In the genomic region with DNA sequence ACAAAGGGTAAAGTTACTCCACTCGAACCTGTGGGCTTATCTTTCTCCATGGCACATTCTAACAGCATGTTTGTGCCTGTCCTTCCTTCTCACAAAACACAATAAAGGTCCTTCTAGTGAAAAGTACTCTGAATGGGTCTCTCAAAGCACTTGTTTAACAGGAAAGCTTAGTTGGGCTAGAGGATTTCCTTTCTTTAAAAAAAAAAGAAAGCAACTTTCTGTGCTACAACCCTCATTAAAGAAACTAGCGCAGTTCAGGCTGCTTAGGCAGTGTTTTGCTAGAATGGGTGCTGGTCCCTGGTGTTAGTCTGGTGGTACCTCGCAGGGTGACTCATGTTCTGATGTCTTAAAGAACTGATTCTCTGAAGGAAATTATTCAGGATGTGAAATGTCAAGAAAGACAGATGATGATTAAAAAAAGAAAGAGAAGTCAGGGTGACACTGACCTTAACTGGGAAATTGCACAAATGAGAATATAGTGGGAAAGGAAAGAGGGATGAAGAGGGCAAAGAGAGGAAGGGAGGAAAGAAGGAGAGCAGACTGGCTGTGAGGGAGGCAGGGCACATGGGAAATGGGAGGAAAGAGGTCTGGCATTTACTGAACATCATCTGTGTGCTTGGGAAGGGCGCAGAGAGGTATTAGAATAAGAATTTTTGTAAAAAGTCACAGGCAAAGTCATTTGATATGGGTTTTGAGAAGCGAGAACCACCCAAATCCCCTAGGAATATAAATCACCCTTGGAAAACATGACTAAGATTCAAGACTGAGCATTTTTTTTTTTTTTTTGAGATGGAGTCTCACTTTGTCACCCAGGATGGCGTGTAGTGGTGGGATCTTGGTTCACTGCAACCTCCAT, we compare ENCODE assay signal across 2 cellular contexts.
TF ChIP-seq lines count a peak whose summit lies in the region.

No MANE protein-coding gene starts in this region.

TF ChIP-seq in GM23338, 12 proteins besides CTCF, POLR2A, EP300 and RAD21 (continued from another document):
- TF ChIP-seq, protein P1, sequence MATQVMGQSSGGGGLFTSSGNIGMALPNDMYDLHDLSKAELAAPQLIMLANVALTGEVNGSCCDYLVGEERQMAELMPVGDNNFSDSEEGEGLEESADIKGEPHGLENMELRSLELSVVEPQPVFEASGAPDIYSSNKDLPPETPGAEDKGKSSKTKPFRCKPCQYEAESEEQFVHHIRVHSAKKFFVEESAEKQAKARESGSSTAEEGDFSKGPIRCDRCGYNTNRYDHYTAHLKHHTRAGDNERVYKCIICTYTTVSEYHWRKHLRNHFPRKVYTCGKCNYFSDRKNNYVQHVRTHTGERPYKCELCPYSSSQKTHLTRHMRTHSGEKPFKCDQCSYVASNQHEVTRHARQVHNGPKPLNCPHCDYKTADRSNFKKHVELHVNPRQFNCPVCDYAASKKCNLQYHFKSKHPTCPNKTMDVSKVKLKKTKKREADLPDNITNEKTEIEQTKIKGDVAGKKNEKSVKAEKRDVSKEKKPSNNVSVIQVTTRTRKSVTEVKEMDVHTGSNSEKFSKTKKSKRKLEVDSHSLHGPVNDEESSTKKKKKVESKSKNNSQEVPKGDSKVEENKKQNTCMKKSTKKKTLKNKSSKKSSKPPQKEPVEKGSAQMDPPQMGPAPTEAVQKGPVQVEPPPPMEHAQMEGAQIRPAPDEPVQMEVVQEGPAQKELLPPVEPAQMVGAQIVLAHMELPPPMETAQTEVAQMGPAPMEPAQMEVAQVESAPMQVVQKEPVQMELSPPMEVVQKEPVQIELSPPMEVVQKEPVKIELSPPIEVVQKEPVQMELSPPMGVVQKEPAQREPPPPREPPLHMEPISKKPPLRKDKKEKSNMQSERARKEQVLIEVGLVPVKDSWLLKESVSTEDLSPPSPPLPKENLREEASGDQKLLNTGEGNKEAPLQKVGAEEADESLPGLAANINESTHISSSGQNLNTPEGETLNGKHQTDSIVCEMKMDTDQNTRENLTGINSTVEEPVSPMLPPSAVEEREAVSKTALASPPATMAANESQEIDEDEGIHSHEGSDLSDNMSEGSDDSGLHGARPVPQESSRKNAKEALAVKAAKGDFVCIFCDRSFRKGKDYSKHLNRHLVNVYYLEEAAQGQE (IDR thresholded peaks at IDR 0.05; ENCODE audit: unreplicated experiment), result no peak
- no peak for TF ChIP-seq ZNF114 (CRISPR knock-in tag; IDR thresholded peaks at IDR 0.05)
- TF ChIP-seq, protein P2, sequence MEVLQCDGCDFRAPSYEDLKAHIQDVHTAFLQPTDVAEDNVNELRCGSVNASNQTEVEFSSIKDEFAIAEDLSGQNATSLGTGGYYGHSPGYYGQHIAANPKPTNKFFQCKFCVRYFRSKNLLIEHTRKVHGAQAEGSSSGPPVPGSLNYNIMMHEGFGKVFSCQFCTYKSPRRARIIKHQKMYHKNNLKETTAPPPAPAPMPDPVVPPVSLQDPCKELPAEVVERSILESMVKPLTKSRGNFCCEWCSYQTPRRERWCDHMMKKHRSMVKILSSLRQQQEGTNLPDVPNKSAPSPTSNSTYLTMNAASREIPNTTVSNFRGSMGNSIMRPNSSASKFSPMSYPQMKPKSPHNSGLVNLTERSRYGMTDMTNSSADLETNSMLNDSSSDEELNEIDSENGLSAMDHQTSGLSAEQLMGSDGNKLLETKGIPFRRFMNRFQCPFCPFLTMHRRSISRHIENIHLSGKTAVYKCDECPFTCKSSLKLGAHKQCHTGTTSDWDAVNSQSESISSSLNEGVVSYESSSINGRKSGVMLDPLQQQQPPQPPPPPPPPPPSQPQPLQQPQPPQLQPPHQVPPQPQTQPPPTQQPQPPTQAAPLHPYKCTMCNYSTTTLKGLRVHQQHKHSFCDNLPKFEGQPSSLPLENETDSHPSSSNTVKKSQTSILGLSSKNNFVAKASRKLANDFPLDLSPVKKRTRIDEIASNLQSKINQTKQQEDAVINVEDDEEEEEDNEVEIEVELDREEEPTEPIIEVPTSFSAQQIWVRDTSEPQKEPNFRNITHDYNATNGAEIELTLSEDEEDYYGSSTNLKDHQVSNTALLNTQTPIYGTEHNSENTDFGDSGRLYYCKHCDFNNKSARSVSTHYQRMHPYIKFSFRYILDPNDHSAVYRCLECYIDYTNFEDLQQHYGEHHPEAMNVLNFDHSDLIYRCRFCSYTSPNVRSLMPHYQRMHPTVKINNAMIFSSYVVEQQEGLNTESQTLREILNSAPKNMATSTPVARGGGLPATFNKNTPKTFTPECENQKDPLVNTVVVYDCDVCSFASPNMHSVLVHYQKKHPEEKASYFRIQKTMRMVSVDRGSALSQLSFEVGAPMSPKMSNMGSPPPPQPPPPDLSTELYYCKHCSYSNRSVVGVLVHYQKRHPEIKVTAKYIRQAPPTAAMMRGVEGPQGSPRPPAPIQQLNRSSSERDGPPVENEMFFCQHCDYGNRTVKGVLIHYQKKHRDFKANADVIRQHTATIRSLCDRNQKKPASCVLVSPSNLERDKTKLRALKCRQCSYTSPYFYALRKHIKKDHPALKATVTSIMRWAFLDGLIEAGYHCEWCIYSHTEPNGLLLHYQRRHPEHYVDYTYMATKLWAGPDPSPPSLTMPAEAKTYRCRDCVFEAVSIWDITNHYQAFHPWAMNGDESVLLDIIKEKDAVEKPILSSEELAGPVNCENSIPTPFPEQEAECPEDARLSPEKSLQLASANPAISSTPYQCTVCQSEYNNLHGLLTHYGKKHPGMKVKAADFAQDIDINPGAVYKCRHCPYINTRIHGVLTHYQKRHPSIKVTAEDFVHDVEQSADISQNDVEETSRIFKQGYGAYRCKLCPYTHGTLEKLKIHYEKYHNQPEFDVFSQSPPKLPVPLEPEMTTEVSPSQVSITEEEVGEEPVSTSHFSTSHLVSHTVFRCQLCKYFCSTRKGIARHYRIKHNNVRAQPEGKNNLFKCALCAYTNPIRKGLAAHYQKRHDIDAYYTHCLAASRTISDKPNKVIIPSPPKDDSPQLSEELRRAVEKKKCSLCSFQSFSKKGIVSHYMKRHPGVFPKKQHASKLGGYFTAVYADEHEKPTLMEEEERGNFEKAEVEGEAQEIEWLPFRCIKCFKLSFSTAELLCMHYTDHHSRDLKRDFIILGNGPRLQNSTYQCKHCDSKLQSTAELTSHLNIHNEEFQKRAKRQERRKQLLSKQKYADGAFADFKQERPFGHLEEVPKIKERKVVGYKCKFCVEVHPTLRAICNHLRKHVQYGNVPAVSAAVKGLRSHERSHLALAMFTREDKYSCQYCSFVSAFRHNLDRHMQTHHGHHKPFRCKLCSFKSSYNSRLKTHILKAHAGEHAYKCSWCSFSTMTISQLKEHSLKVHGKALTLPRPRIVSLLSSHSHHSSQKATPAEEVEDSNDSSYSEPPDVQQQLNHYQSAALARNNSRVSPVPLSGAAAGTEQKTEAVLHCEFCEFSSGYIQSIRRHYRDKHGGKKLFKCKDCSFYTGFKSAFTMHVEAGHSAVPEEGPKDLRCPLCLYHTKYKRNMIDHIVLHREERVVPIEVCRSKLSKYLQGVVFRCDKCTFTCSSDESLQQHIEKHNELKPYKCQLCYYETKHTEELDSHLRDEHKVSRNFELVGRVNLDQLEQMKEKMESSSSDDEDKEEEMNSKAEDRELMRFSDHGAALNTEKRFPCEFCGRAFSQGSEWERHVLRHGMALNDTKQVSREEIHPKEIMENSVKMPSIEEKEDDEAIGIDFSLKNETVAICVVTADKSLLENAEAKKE (CRISPR knock-in tag; IDR thresholded peaks at IDR 0.05), result no peak

TF ChIP-seq in SK-N-SH treated with all-trans-retinoic acid at 6 μM for 48 hours, 23 proteins besides CTCF, POLR2A, EP300 and RAD21 (continued from another document):
- TF ChIP-seq GLIS3 (CRISPR knock-in tag; IDR thresholded peaks at IDR 0.05), result no peak
